In genomic region chr9:131727795-131728545, GRCh38 we compare ENCODE assay signal across 8 cellular contexts. TPM values are rescaled to one million over a fixed set of nuclear protein-coding genes. Genes with fewer than 3 reads are reported as not detected.
DNase-seq lines count a peak whose midpoint lies in the region; ATAC-seq and TF ChIP-seq lines count a peak whose summit lies in the region.

No MANE protein-coding gene starts in this region.

- WGBS in liver = 75% methylated on average over 5 of the region's 5 CpGs

- peak overlapping the region; percentile 65 for H3K9ac ChIP-seq in BLaER1
- no peak overlapping the region for H3K9ac ChIP-seq in liver (ENCODE audit: low read depth in 1 of 2, low read length in 2 of 2)

- peaks cover 79% of the 10 kb centered on the region for H4K20me1 ChIP-seq in BLaER1

- ATAC-seq in GM21619 (IDR thresholded peaks at IDR 0.05; ENCODE audit: unreplicated experiment) = peak; percentile 27
- ATAC-seq in activated CD8-positive, alpha-beta T cell treated with anti-CD3 and anti-CD28 coated beads, Interleukin-2, amount 10 ng/mL, durations not matched to agents 7 days and 5 days = peak; percentile 3

- no peak for TF ChIP-seq RAD21 in liver (IDR thresholded peaks at IDR 0.05)

- POLR2A ChIA-PET in activated CD8-positive, alpha-beta T cell treated with anti-CD3 and anti-CD28 coated beads, Interleukin-2, amount 10 ng/mL, durations not matched to agents 7 days and 5 days (lab: Charles Lee) = interaction anchor here (0.5 to 3.6 kb wide), 11 partner anchors 9 to 472 kb away, joined by 3 to 37 read pairs (median 8); partner anchors contain the start of gene RAPGEF1

- H3K27me3 ChIP-seq in BLaER1 (no peaks in the 10 kb centered on the region), liver (ENCODE audit: control insufficient read depth in 4 of 4, insufficient read depth in 4 of 4, low read length in 3 of 4) (no peaks in the 10 kb centered on the region)

- no peaks in the 10 kb centered on the region for H3K9me3 Mint-ChIP-seq in activated CD8-positive, alpha-beta T cell treated with anti-CD3 and anti-CD28 coated beads, Interleukin-2, amount 10 ng/mL, durations not matched to agents 7 days and 5 days (ENCODE audit: insufficient read depth)

- peak overlapping the region; percentile 74 for H3K27ac ChIP-seq in BLaER1
- H3K27ac ChIP-seq in liver (ENCODE audit: low read depth in 1 of 2, low read length in 2 of 2) = peak overlapping the region; percentile 11 to 38

- no peak for TF ChIP-seq CTCF in liver (IDR thresholded peaks at IDR 0.05; ENCODE audit: low read depth, low read length, missing input control)

- peak overlapping the region; percentile 61 for H3K4me3 Mint-ChIP-seq in activated CD8-positive, alpha-beta T cell treated with anti-CD3 and anti-CD28 coated beads, Interleukin-2, amount 10 ng/mL, durations not matched to agents 7 days and 5 days

- H3K4me1 Mint-ChIP-seq in activated CD8-positive, alpha-beta T cell treated with anti-CD3 and anti-CD28 coated beads, Interleukin-2, amount 10 ng/mL, durations not matched to agents 7 days and 5 days (ENCODE audit: low read depth) = peaks cover 93% of the 10 kb centered on the region

- H3K27ac Mint-ChIP-seq in activated CD8-positive, alpha-beta T cell treated with anti-CD3 and anti-CD28 coated beads, Interleukin-2, amount 10 ng/mL, durations not matched to agents 7 days and 5 days = peak overlapping the region; percentile 95

- H3K36me3 ChIP-seq in BLaER1 (peaks cover 8% of the 10 kb centered on the region), liver (ENCODE audit: control insufficient read depth in 4 of 4, insufficient read depth in 3 of 4, low read depth in 1 of 4, low read length in 3 of 4) (no peaks in the 10 kb centered on the region)

- H3K36me3 Mint-ChIP-seq in activated CD8-positive, alpha-beta T cell treated with anti-CD3 and anti-CD28 coated beads, Interleukin-2, amount 10 ng/mL, durations not matched to agents 7 days and 5 days (ENCODE audit: low read depth) = peaks cover 38% of the 10 kb centered on the region

- H3K4me1 ChIP-seq in BLaER1 (peaks cover 99% of the 10 kb centered on the region), liver (ENCODE audit: control insufficient read depth in 4 of 4, insufficient read depth in 4 of 4, low read length in 3 of 4) (peaks cover 10 to 43% (median 38%) of the 10 kb centered on the region in 4 donors)

- H3K27me3 Mint-ChIP-seq in activated CD8-positive, alpha-beta T cell treated with anti-CD3 and anti-CD28 coated beads, Interleukin-2, amount 10 ng/mL, durations not matched to agents 7 days and 5 days (ENCODE audit: low read depth) = no peaks in the 10 kb centered on the region

- peak; percentile 42 for DNase-seq in activated CD8-positive, alpha-beta T cell treated with anti-CD3 and anti-CD28 coated beads, Interleukin-2, amount 10 ng/mL, durations not matched to agents 7 days and 5 days
- DNase-seq in HT-29 (ENCODE audit: low spot score) (no peak), DMS53 treated with DMSO at 0.1 percent for 48 hours (lab: John Stamatoyannopoulos, UW; ENCODE audit: unreplicated experiment) (no peak), GDM1 (lab: John Stamatoyannopoulos, UW) (no peak), H4 (ENCODE audit: low spot score) (no peak)

- H3K4me2 ChIP-seq in BLaER1 = peak overlapping the region; percentile 98

- peak overlapping the region; percentile 44 for H3K4me3 ChIP-seq in BLaER1
- H3K4me3 ChIP-seq in liver (ENCODE audit: low read depth in 1 of 3, low read length in 3 of 3) = no peak overlapping the region

- CTCF ChIA-PET in activated CD8-positive, alpha-beta T cell treated with anti-CD3 and anti-CD28 coated beads, Interleukin-2, amount 10 ng/mL, durations not matched to agents 7 days and 5 days (lab: Charles Lee) = interaction anchor here (0.8 to 4.3 kb wide), 17 partner anchors 8 to 626 kb away, joined by 3 to 38 read pairs (median 4); partner anchors contain the start of gene RAPGEF1

- H3K9me3 ChIP-seq in BLaER1 (peaks cover 15% of the 10 kb centered on the region; the same call in 1 of the 2 replicates), liver (ENCODE audit: control insufficient read depth in 4 of 4, low read length in 3 of 4) (no peaks in the 10 kb centered on the region)

TF ChIP-seq in liver, 16 proteins besides CTCF, POLR2A, EP300 and RAD21:
- TF ChIP-seq ATF3 (IDR thresholded peaks at IDR 0.05) = no peak
- TF ChIP-seq, protein P1, sequence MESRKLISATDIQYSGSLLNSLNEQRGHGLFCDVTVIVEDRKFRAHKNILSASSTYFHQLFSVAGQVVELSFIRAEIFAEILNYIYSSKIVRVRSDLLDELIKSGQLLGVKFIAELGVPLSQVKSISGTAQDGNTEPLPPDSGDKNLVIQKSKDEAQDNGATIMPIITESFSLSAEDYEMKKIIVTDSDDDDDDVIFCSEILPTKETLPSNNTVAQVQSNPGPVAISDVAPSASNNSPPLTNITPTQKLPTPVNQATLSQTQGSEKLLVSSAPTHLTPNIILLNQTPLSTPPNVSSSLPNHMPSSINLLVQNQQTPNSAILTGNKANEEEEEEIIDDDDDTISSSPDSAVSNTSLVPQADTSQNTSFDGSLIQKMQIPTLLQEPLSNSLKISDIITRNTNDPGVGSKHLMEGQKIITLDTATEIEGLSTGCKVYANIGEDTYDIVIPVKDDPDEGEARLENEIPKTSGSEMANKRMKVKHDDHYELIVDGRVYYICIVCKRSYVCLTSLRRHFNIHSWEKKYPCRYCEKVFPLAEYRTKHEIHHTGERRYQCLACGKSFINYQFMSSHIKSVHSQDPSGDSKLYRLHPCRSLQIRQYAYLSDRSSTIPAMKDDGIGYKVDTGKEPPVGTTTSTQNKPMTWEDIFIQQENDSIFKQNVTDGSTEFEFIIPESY (IDR thresholded peaks at IDR 0.05) = no peak
- TF ChIP-seq EGR1 (IDR thresholded peaks at IDR 0.05; ENCODE audit: low read depth in 2 of 2) = no peak
- TF ChIP-seq HNF4A (conservative IDR thresholded peaks at IDR 0.05) = no peak
- TF ChIP-seq NR2F2 (IDR thresholded peaks at IDR 0.05) = no peak
- TF ChIP-seq, protein P2, sequence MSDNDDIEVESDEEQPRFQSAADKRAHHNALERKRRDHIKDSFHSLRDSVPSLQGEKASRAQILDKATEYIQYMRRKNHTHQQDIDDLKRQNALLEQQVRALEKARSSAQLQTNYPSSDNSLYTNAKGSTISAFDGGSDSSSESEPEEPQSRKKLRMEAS (IDR thresholded peaks at IDR 0.05) = no peak
- TF ChIP-seq FOXA1 (IDR thresholded peaks at IDR 0.05) = no peak
- TF ChIP-seq JUND (IDR thresholded peaks at IDR 0.05) = no peak
- TF ChIP-seq FOXA2 (IDR thresholded peaks at IDR 0.05) = no peak
- no peak for TF ChIP-seq REST (IDR thresholded peaks at IDR 0.05)
- TF ChIP-seq SP1 (IDR thresholded peaks at IDR 0.05) = no peak
- no peak for TF ChIP-seq YY1 (IDR thresholded peaks at IDR 0.05)
- no peak for TF ChIP-seq TAF1 (conservative IDR thresholded peaks at IDR 0.05)
- no peak for TF ChIP-seq GABPA (IDR thresholded peaks at IDR 0.05 in 1 of 2, conservative IDR thresholded peaks at IDR 0.05 in 1 of 2)
- TF ChIP-seq RXRA (IDR thresholded peaks at IDR 0.05) = no peak
- TF ChIP-seq HNF4G (IDR thresholded peaks at IDR 0.05) = no peak
TF ChIP-seq in liver: peak in this region for 0.

RNA-seq across cellular contexts. Expression of gene RAPGEF1, which starts 11.9 kb away (rescaled TPM):
- total RNA-seq in activated CD8-positive, alpha-beta T cell treated with anti-CD3 and anti-CD28 coated beads, Interleukin-2, amount 10 ng/mL, durations not matched to agents 7 days and 5 days = 100 to 1,000 TPM; 128 TPM
- total RNA-seq in liver = 10 to 100 TPM; 14.1 to 19.6 TPM
- polyA plus RNA-seq in liver = 10 to 100 TPM in 1 of 2 donors, 1 to 10 TPM in 1; 5.6 to 19.7 TPM
- 15.7 and 15.8 TPM in 2 replicates for total RNA-seq in HT-29 (2014; rRNA removed; shearing (Covaris generic))
- total RNA-seq in H4 (2014; rRNA removed; shearing (Covaris generic)) = 7.5 and 9.7 TPM in 2 replicates
